Comparison of ENCODE assay signal across 8 cellular contexts in the genomic region with DNA sequence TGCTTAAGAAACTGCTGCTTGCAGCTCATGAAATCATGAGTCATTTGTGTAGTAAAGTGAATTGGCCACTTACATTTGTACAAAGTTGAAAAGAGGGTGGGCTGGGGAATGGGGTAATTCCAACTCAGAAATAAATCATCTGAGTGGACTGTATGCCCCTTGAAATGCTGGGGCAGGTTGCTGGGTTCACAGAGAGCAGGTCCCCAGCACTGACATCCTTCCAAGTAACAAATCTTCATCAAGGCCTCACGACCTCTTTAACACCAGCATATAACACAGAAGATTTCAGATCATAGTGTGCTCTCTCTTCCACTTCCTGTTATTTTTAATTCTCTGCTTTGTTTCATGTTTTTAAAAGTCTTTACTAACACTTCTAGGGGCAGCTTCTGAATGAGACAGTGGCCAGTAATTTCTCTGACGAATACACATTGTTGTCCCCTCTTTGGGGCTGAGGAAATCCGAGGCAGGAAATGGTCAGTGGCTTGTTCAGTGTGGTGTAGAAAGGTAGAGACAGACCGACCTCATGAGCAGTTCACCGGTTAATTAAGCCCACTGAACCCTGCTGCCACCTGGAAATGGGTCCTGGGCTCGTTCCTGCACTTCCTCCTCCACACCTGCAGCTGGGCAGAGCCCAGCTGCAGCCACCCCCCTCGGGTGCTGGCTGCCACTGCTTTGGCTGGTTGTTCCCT.
DNase-seq lines count a peak whose midpoint lies in the region; ATAC-seq and TF ChIP-seq lines count a peak whose summit lies in the region.

No MANE protein-coding gene starts in this region.

- no peaks in the 10 kb centered on the region for H3K9me3 ChIP-seq in hepatocyte (ENCODE audit: low read depth)
- no peaks in the 10 kb centered on the region for H3K9me3 ChIP-seq in tibial artery

- peaks cover 39% of the 10 kb centered on the region for H3K4me1 ChIP-seq in hepatocyte (ENCODE audit: insufficient read depth)
- peaks cover 0 to 90% (median 72%) of the 10 kb centered on the region in 4 donors for H3K4me1 ChIP-seq in tibial artery

- no peaks in the 10 kb centered on the region for H3K9me2 ChIP-seq in hepatocyte (replicated peaks; ENCODE audit: insufficient read depth)

- H3K79me2 ChIP-seq in hepatocyte = peaks cover 31% of the 10 kb centered on the region

- H3K27me3 ChIP-seq in hepatocyte = no peaks in the 10 kb centered on the region
- H3K27me3 ChIP-seq in tibial artery = no peaks in the 10 kb centered on the region

- ATAC-seq in GM19467 (IDR thresholded peaks at IDR 0.05; ENCODE audit: unreplicated experiment) (peak; percentile 76), HG03469 (IDR thresholded peaks at IDR 0.05; ENCODE audit: unreplicated experiment) (peak; percentile 45)

- WGBS in hepatocyte (ENCODE audit: low lambda C conversion rate, missing lambda C conversion rate) = 73% methylated on average over 7 of the region's 7 CpGs

- H3K4me2 ChIP-seq in hepatocyte = no peak overlapping the region

- intact Hi-C loops in tibial artery (cut with DNase I; ENCODE audit: low total_unique reads) = loop anchor here (5.0 kb wide), 2 partner anchors 127 to 173 kb away; partner anchors contain the start of gene MAML2

- DNase-seq in EL = peak; percentile 79
- peak; percentile 66 for DNase-seq in activated effector memory CD4-positive, alpha-beta T cell treated with anti-CD3 and anti-CD28 coated beads, Interleukin-2, amount 50 U/mL, for 16 hours
- DNase-seq in hepatocyte (ENCODE audit: low spot score) = no peak
- DNase-seq in tibial artery = no peak
- no peak for DNase-seq in stimulated activated CD4-positive, alpha-beta T cell treated with anti-CD3 and anti-CD28 coated beads, Interleukin-12 subunit alpha, Interleukin-12 subunit beta, amount 100 ng/mL, for 4 hours
- DNase-seq in NCI-H345 (lab: John Stamatoyannopoulos, UW) = no peak

- no peaks in the 10 kb centered on the region for H3K36me3 ChIP-seq in hepatocyte (replicated peaks; ENCODE audit: insufficient read depth, low read depth)
- no peaks in the 10 kb centered on the region for H3K36me3 ChIP-seq in tibial artery

- no peak overlapping the region for H2AFZ ChIP-seq in hepatocyte

- no peak for TF ChIP-seq CTCF in hepatocyte (IDR thresholded peaks at IDR 0.05; ENCODE audit: poor library complexity)
- no peak for TF ChIP-seq CTCF in tibial artery (IDR thresholded peaks at IDR 0.05)

- H3K4me3 ChIP-seq in hepatocyte (no peak overlapping the region), tibial artery (no peak overlapping the region)

- no peaks in the 10 kb centered on the region for H4K20me1 ChIP-seq in hepatocyte (ENCODE audit: insufficient read depth, poor library complexity, severe bottlenecking)

- peak overlapping the region; percentile 51 for H3K27ac ChIP-seq in hepatocyte
- peak overlapping the region; percentile 72 to 74 for H3K27ac ChIP-seq in tibial artery

Comparison
In these comparisons a context has a peak if more than half of its experiments do, and no peak if none do; other contexts are left out.
1. DNase-seq: peak in EL (single experiment) and activated effector memory CD4-positive, alpha-beta T cell treated with anti-CD3 and anti-CD28 coated beads, Interleukin-2, amount 50 U/mL, for 16 hours (single experiment); none in hepatocyte (single experiment), tibial artery (0 of 2), stimulated activated CD4-positive, alpha-beta T cell treated with anti-CD3 and anti-CD28 coated beads, Interleukin-12 subunit alpha, Interleukin-12 subunit beta, amount 100 ng/mL, for 4 hours (single experiment) and NCI-H345 (single experiment).